ENCODE assay signal across 17 cellular contexts in genomic region chr3:165839296-165840076, GRCh38. TPM values are rescaled to one million over a fixed set of nuclear protein-coding genes. Genes with fewer than 3 reads are reported as not detected.
DNase-seq lines count a peak whose midpoint lies in the region; ATAC-seq, FAIRE-seq and TF ChIP-seq lines count a peak whose summit lies in the region.
"Had no signal": no experiment of that assay in that cellular context is flagged by ENCODE, and none has a peak within 500 bp of the region (broad histone marks: within the 10 kb centered on the region; RNA-seq: fewer than 3 reads in every experiment).

No MANE protein-coding gene starts in this region.

- H3K4me1 ChIP-seq in A549: 0 out of 3 replicates have a peak, but pooled peaks cover 3% of the 10 kb centered on the region
- H3K4me1 ChIP-seq in KMS-11 (ENCODE audit: low read depth, poor library complexity, severe bottlenecking): peaks cover 50% of the 10 kb centered on the region
- H3K4me1 ChIP-seq in keratinocyte (ENCODE audit: control insufficient read depth, extremely low read depth, insufficient read depth, low read length): peaks cover 8% of the 10 kb centered on the region
- H3K4me1 ChIP-seq: vagina had no signal

- TF ChIP-seq CTCF in A549 (IDR thresholded peaks at IDR 0.05) (no peak), KMS-11 (conservative IDR thresholded peaks at IDR 0.05; ENCODE audit: low read depth, low read length) (no peak), keratinocyte (optimal IDR thresholded peaks at IDR 0.05 in 1 of 3, IDR thresholded peaks at IDR 0.05 in 1 of 3, conservative IDR thresholded peaks at IDR 0.05 in 1 of 3; ENCODE audit: extremely low read depth in 1 of 3, insufficient read depth in 2 of 3, low read length in 3 of 3) (no peak)

- TF ChIP-seq EP300 in A549 (IDR thresholded peaks at IDR 0.05): no peak

- no peaks in the 10 kb centered on the region for H4K20me1 ChIP-seq in KMS-11 (ENCODE audit: insufficient read depth)
- no peaks in the 10 kb centered on the region for H4K20me1 ChIP-seq in keratinocyte (ENCODE audit: control insufficient read depth, extremely low read depth, insufficient read depth, low read length)

- no peak overlapping the region for H3K4me3 ChIP-seq in A549
- no peak overlapping the region for H3K4me3 ChIP-seq in KMS-11 (IDR thresholded peaks at IDR 0.05; ENCODE audit: insufficient read depth, low read depth, low read length)
- H3K4me3 ChIP-seq in keratinocyte (ENCODE audit: control insufficient read depth in 2 of 3, extremely low read depth in 1 of 3, insufficient read depth in 2 of 3, low read depth in 1 of 3, low read length in 3 of 3): no peak overlapping the region
- H3K4me3 ChIP-seq: stomach, vagina had no signal

- H3K9me3 ChIP-seq in A549 (no peaks in the 10 kb centered on the region), keratinocyte (ENCODE audit: control insufficient read depth, low read depth, low read length) (no peaks in the 10 kb centered on the region)
- H3K9me3 ChIP-seq: stomach, vagina had no signal

- H3K36me3 ChIP-seq in KMS-11 (ENCODE audit: insufficient read depth) (no peaks in the 10 kb centered on the region), keratinocyte (ENCODE audit: control insufficient read depth in 2 of 2, extremely low read depth in 1 of 2, insufficient read depth in 2 of 2, low read length in 2 of 2) (no peaks in the 10 kb centered on the region)
- H3K36me3 ChIP-seq: stomach, vagina had no signal

- WGBS in A549 (ENCODE audit: missing lambda C conversion rate): 78% methylated on average over 9 of the region's 9 CpGs

- H3K27ac ChIP-seq in A549 (no peak overlapping the region), KMS-11 (peak overlapping the region; percentile 72), keratinocyte (ENCODE audit: control insufficient read depth, insufficient read depth, low read length) (no peak overlapping the region)
- H3K27ac ChIP-seq: stomach, vagina had no signal

- H2AFZ ChIP-seq in KMS-11 (ENCODE audit: low read depth) (peak overlapping the region; percentile 21), keratinocyte (ENCODE audit: control insufficient read depth, low read length) (peak overlapping the region; percentile 41)

- CTCF ChIA-PET in A549 (lab: Yijun Ruan, JAX): no interaction called here

- dilution Hi-C loops in keratinocyte (cut with MboI; ENCODE audit: extremely low pct_ligation_motif_present, low sequenced_read_pairs): no loop called here

- TF ChIP-seq RAD21 in A549 (conservative IDR thresholded peaks at IDR 0.05 in 1 of 2, IDR thresholded peaks at IDR 0.05 in 1 of 2): no peak

- POLR2A ChIA-PET in A549 (lab: Yijun Ruan, JAX): no interaction called here

- H3K79me2 ChIP-seq in KMS-11 (ENCODE audit: insufficient read depth, low read depth) (no peaks in the 10 kb centered on the region), keratinocyte (ENCODE audit: control insufficient read depth, insufficient read depth, low read length) (no peaks in the 10 kb centered on the region)

- H3K4me2 ChIP-seq in A549: no peak overlapping the region
- peak overlapping the region; percentile 26 for H3K4me2 ChIP-seq in KMS-11
- H3K4me2 ChIP-seq in keratinocyte (ENCODE audit: control insufficient read depth, extremely low read depth, insufficient read depth, low read depth, low read length): no peak overlapping the region

- DNase-seq in A549 (ENCODE audit: low read depth in 1 of 2, low spot score in 1 of 2) (no peak), RCC 7860 (ENCODE audit: low spot score) (peak; percentile 20), keratinocyte (ENCODE audit: low read depth, low spot score) (no peak)
- no peak for DNase-seq in stimulated activated CD4-positive, alpha-beta T cell treated with anti-CD3 and anti-CD28 coated beads, Interleukin-12 subunit alpha, Interleukin-12 subunit beta, amount 100 ng/mL, for 4 hours
- DNase-seq: activated gamma-delta T cell treated with Interleukin-2 at 50 U/mL for 16 hours; COR-L47; effector CD4-positive, alpha-beta T cell; H9; KG1; NCI-H2081 treated with DMSO at 0.1 percent for 48 hours; NK-92 treated with Interleukin-12 subunit alpha and Interleukin-12 subunit beta, amount 100 ng/mL, for 24 hours; stomach had no signal

- ATAC-seq in A549: no peak
- no peak for ATAC-seq in GM21576 (IDR thresholded peaks at IDR 0.05; ENCODE audit: unreplicated experiment)
- ATAC-seq in HG03442 (IDR thresholded peaks at IDR 0.05; ENCODE audit: unreplicated experiment): no peak
- no peak for ATAC-seq in HG03196 (IDR thresholded peaks at IDR 0.05; ENCODE audit: unreplicated experiment)

- H3K9ac ChIP-seq in KMS-11 (peak overlapping the region; percentile 18; the same call in 1 of the 2 replicates), keratinocyte (ENCODE audit: control insufficient read depth, extremely low read depth, insufficient read depth, low read length) (no peak overlapping the region)

- peak; percentile 70 for FAIRE-seq in A549 (lab: Jason Lieb, UNC)
- no peak for FAIRE-seq in RCC 7860 (lab: Jason Lieb, UNC)
- peak; percentile 46 for FAIRE-seq in keratinocyte (lab: Jason Lieb, UNC)

- no peak for TF ChIP-seq POLR2A in A549 (IDR thresholded peaks at IDR 0.05; ENCODE audit: low read length)

- H3K9me1 ChIP-seq in keratinocyte (ENCODE audit: control insufficient read depth, extremely low read depth, insufficient read depth, low read length): no peaks in the 10 kb centered on the region

- H3K27me3 ChIP-seq in KMS-11 (ENCODE audit: insufficient read depth, low read depth) (no peaks in the 10 kb centered on the region), keratinocyte (ENCODE audit: control insufficient read depth, extremely low read depth, insufficient read depth, low read length) (no peaks in the 10 kb centered on the region)
- H3K27me3 ChIP-seq: stomach, vagina had no signal

TF ChIP-seq in A549, 52 proteins besides CTCF, POLR2A, EP300 and RAD21:
- TF ChIP-seq NPAS2 (CRISPR knock-in tag; IDR thresholded peaks at IDR 0.05; ENCODE audit: borderline replicate concordance): no peak
- no peak for TF ChIP-seq MYC (IDR thresholded peaks at IDR 0.05; ENCODE audit: borderline replicate concordance, low read length)
- no peak for TF ChIP-seq FOXS1 (CRISPR knock-in tag; IDR thresholded peaks at IDR 0.05)
- no peak for TF ChIP-seq HEYL (CRISPR knock-in tag; IDR thresholded peaks at IDR 0.05)
- no peak for TF ChIP-seq EHMT2 (IDR thresholded peaks at IDR 0.05; ENCODE audit: low read depth)
- TF ChIP-seq BCL3 (IDR thresholded peaks at IDR 0.05): no peak
- TF ChIP-seq NFE2L2 (conservative IDR thresholded peaks at IDR 0.05; ENCODE audit: low read length): no peak
- TF ChIP-seq SMC3 (IDR thresholded peaks at IDR 0.05): no peak
- no peak for TF ChIP-seq BHLHE40 (IDR thresholded peaks at IDR 0.05; ENCODE audit: low read depth, low read length)

RNA-seq across cellular contexts. Expression of gene BCHE, which starts 2.3 kb away (rescaled TPM):
- polyA plus RNA-seq in A549 (2011; rRNA removed): 4.7 and 5.5 TPM in 2 replicates
- 0.19 and 0.25 TPM in 2 replicates for polyA plus RNA-seq in A549 (2012; cell fraction: cytosol; rRNA removed)
- 0.12 and 0.26 TPM in 2 replicates for polyA plus RNA-seq in A549 (2012; cell fraction: nucleus; rRNA removed)
- 2.1 to 2.8 TPM (median 2.6 TPM) in 3 replicates for polyA plus RNA-seq in A549 (2017; fragmentation: RNase III; extraction: RNeasy Plus Mini Kit Qiagen cat#74134 plus additional on column Dnase treatment)
- polyA minus RNA-seq in A549 (2011; rRNA and poly(A)+ RNA removed): 0.83 and 1.8 TPM in 2 replicates
- 0.71 to 2.0 TPM (median 1.7 TPM) in 3 replicates for polyA plus RNA-seq in keratinocyte
- polyA plus RNA-seq in keratinocyte (2011; ENCODE audit: low read depth): 1.7 TPM
- polyA plus RNA-seq in keratinocyte (2011; cell fraction: cytosol; rRNA removed): 0.26 and 0.60 TPM in 2 replicates
- 1.9 and 2.2 TPM in 2 replicates for polyA plus RNA-seq in keratinocyte (2011; cell fraction: nucleus; rRNA removed)
- polyA plus RNA-seq in keratinocyte (2012; ENCODE audit: low replicate concordance): 0.86 and 0.96 TPM in 2 replicates
- polyA minus RNA-seq in keratinocyte: 1.1 TPM in 2 of 3 replicates, not detected in the other
- not detected for polyA minus RNA-seq in keratinocyte (2011; cell fraction: cytosol; rRNA and poly(A)+ RNA removed)
- polyA minus RNA-seq in keratinocyte (2011; cell fraction: nucleus; rRNA and poly(A)+ RNA removed): 0.74 and 2.6 TPM in 2 replicates
